ENCODE assay signal across 8 cellular contexts in genomic region chr6:57221191-57221935, GRCh38. TPM values are rescaled to one million over a fixed set of nuclear protein-coding genes. Genes with fewer than 3 reads are reported as not detected.
DNase-seq lines count a peak whose midpoint lies in the region; ATAC-seq, FAIRE-seq and TF ChIP-seq lines count a peak whose summit lies in the region.

No MANE protein-coding gene starts in this region.

- H3K4me1 Mint-ChIP-seq in activated naive CD4-positive, alpha-beta T cell treated with anti-CD3 and anti-CD28 coated beads, Interleukin-2, amount 50 U/mL, for 24 hours = peaks cover 11% of the 10 kb centered on the region

- peaks cover 15% of the 10 kb centered on the region for H3K27me3 Mint-ChIP-seq in activated naive CD4-positive, alpha-beta T cell treated with anti-CD3 and anti-CD28 coated beads, Interleukin-2, amount 50 U/mL, for 24 hours

- H3K79me2 ChIP-seq in DOHH2 (ENCODE audit: control insufficient read depth, low read length) = peaks cover 50% of the 10 kb centered on the region

- TF ChIP-seq CTCF in DOHH2 (IDR thresholded peaks at IDR 0.05; ENCODE audit: low read depth, low read length, poor library complexity, severe bottlenecking) (peak; percentile 57), RWPE1 (conservative IDR thresholded peaks at IDR 0.05; ENCODE audit: low read depth) (peak; percentile 31; the same call in 1 of the 2 replicates), cardiac muscle cell (IDR thresholded peaks at IDR 0.05; ENCODE audit: low read depth, low read length) (peak; percentile 41), pancreas (IDR thresholded peaks at IDR 0.05) (peak in 3 of 4 donors; percentile 11 to 32 (median 28)), upper lobe of right lung (IDR thresholded peaks at IDR 0.05) (peak; percentile 35)

- peak overlapping the region; percentile 35 for H3K27ac Mint-ChIP-seq in activated naive CD4-positive, alpha-beta T cell treated with anti-CD3 and anti-CD28 coated beads, Interleukin-2, amount 50 U/mL, for 24 hours

- FAIRE-seq in HTR-8/SVneo (lab: Jason Lieb, UNC) (peak; percentile 88), pancreas (lab: Jason Lieb, UNC) (no peak)

- WGBS in pancreas, 2 donors = 0% methylated on average over 38 of the region's 38 CpGs

- no peaks in the 10 kb centered on the region for H3K9me3 ChIP-seq in DOHH2 (ENCODE audit: control insufficient read depth, insufficient read depth, low read length)
- no peaks in the 10 kb centered on the region for H3K9me3 ChIP-seq in cardiac muscle cell (ENCODE audit: low read depth)
- no peaks in the 10 kb centered on the region for H3K9me3 ChIP-seq in pancreas
- H3K9me3 ChIP-seq in upper lobe of right lung = no peaks in the 10 kb centered on the region

- H3K4me3 ChIP-seq in DOHH2 (ENCODE audit: low read length) = peak overlapping the region; percentile 85
- H3K4me3 ChIP-seq in cardiac muscle cell = peak overlapping the region; percentile 94
- H3K4me3 ChIP-seq in pancreas = peak overlapping the region; percentile 84 to 95 (median 92)
- peak overlapping the region; percentile 96 for H3K4me3 ChIP-seq in upper lobe of right lung

- H3K4me1 ChIP-seq in DOHH2 (ENCODE audit: control insufficient read depth, low read length) (peaks cover 18% of the 10 kb centered on the region), cardiac muscle cell (ENCODE audit: low read depth) (peaks cover 10% of the 10 kb centered on the region), pancreas (peaks cover 0 to 9% (median 4%) of the 10 kb centered on the region in 3 donors), upper lobe of right lung (peaks cover 6% of the 10 kb centered on the region)

- POLR2A ChIA-PET in RWPE1 (lab: Yijun Ruan, JAX; ENCODE audit: low non-redundant PET) = interaction anchor here (0.6 to 1.1 kb wide), 3 partner anchors 40 to 96 kb away, joined by 3 to 4 read pairs (median 3); partner anchors contain the start of gene PRIM2

- H3K27me3 ChIP-seq in DOHH2 (ENCODE audit: control insufficient read depth, low read length) = no peaks in the 10 kb centered on the region; the same call in 1 of the 2 replicates
- H3K27me3 ChIP-seq in cardiac muscle cell = no peaks in the 10 kb centered on the region
- no peaks in the 10 kb centered on the region for H3K27me3 ChIP-seq in pancreas
- H3K27me3 ChIP-seq in upper lobe of right lung = no peaks in the 10 kb centered on the region

- H3K27ac ChIP-seq in DOHH2 (ENCODE audit: low read depth, low read length) = peak overlapping the region; percentile 23
- peak overlapping the region; percentile 95 for H3K27ac ChIP-seq in RWPE1
- peak overlapping the region; percentile 78 for H3K27ac ChIP-seq in cardiac muscle cell
- peak overlapping the region; percentile 51 to 79 (median 58) for H3K27ac ChIP-seq in pancreas
- H3K27ac ChIP-seq in upper lobe of right lung = peak overlapping the region; percentile 74

- CTCF ChIA-PET in RWPE1 (lab: Yijun Ruan, JAX) = interaction anchor here (0.6 to 1.2 kb wide), 9 partner anchors 10 to 487 kb away, joined by 3 to 6 read pairs (median 4); partner anchors contain the start of gene PRIM2

- peak overlapping the region; percentile 92 for H3K4me2 ChIP-seq in DOHH2 (ENCODE audit: low read length)

- intact Hi-C loops in pancreas (cut with DNase I) (no loop called here), upper lobe of right lung (cut with DNase I) (no loop called here)

- peaks cover 4% of the 10 kb centered on the region for H3K36me3 Mint-ChIP-seq in activated naive CD4-positive, alpha-beta T cell treated with anti-CD3 and anti-CD28 coated beads, Interleukin-2, amount 50 U/mL, for 24 hours

- H4K20me1 ChIP-seq in DOHH2 (ENCODE audit: control insufficient read depth, insufficient read depth, low read depth, low read length) = 0 out of 2 replicates have a peak, but pooled peaks cover 6% of the 10 kb centered on the region

- H3K9me2 ChIP-seq in DOHH2 (replicated peaks; ENCODE audit: control insufficient read depth, low read length) = no peaks in the 10 kb centered on the region

- H3F3A ChIP-seq in DOHH2 (ENCODE audit: control insufficient read depth, insufficient read depth) = no peaks in the 10 kb centered on the region

- H3K9me3 Mint-ChIP-seq in activated naive CD4-positive, alpha-beta T cell treated with anti-CD3 and anti-CD28 coated beads, Interleukin-2, amount 50 U/mL, for 24 hours = no peaks in the 10 kb centered on the region

- peak overlapping the region; percentile 95 for H3K4me3 Mint-ChIP-seq in activated naive CD4-positive, alpha-beta T cell treated with anti-CD3 and anti-CD28 coated beads, Interleukin-2, amount 50 U/mL, for 24 hours

- ATAC-seq in GM21423 (IDR thresholded peaks at IDR 0.05; ENCODE audit: unreplicated experiment) (peak; percentile 54), pancreas (peak; percentile 76 to 88 (median 86)), upper lobe of right lung (peak; percentile 77)

- DNase-seq in HTR-8/SVneo (ENCODE audit: insufficient read length, low spot score) (peak; percentile 72), RWPE1 (ENCODE audit: low spot score) (peak; percentile 69), cardiac muscle cell (ENCODE audit: low read depth in 1 of 2, low spot score in 1 of 2) (peak; percentile 73 to 83), pancreas (peak; percentile 35 to 85 (median 64)), upper lobe of right lung (peak; percentile 78)

- H3K36me3 ChIP-seq in DOHH2 (ENCODE audit: control insufficient read depth, low read length) = no peaks in the 10 kb centered on the region
- no peaks in the 10 kb centered on the region for H3K36me3 ChIP-seq in cardiac muscle cell
- H3K36me3 ChIP-seq in pancreas = no peaks in the 10 kb centered on the region
- no peaks in the 10 kb centered on the region for H3K36me3 ChIP-seq in upper lobe of right lung

RNA-seq across cellular contexts. Expression of gene RAB23, which starts 0.7 kb away (rescaled TPM):
- 9.1 and 11.9 TPM in 2 replicates for total RNA-seq in cardiac muscle cell
- 14.7 and 21.3 TPM in 2 replicates for polyA plus RNA-seq in cardiac muscle cell
- total RNA-seq in pancreas = 1 to 10 TPM in 4 of 6 donors, under 1 TPM in 2; 0.69 to 4.5 (median 1.6) TPM
- polyA plus RNA-seq in pancreas = 1 to 10 TPM in 1 of 2 donors, under 1 TPM in 1; 0.80 to 2.6 TPM
- 13.7 TPM for total RNA-seq in upper lobe of right lung

RNA-seq across cellular contexts. Expression of gene BAG2, which starts 49.2 kb away (rescaled TPM):
- 6.6 and 7.1 TPM in 2 replicates for total RNA-seq in cardiac muscle cell
- 8.7 and 10.4 TPM in 2 replicates for polyA plus RNA-seq in cardiac muscle cell
- 1 to 10 TPM in 2 of 6 donors, under 1 TPM in 4; 0.46 to 1.6 (median 0.97) TPM for total RNA-seq in pancreas
- polyA plus RNA-seq in pancreas = 1 to 10 TPM in 1 of 2 donors, under 1 TPM in 1; 0.72 to 1.5 TPM
- 7.1 TPM for total RNA-seq in upper lobe of right lung

Comparison
In these comparisons a context has a peak if more than half of its experiments do, and no peak if none do; other contexts are left out.
1. Peak in every context shown above with its lines: DNase-seq, ATAC-seq, H3K4me3 ChIP-seq and H3K27ac ChIP-seq.
2. H3K27ac ChIP-seq: peak in every context shown above with its lines; median percentile 95 in RWPE1; 78 in cardiac muscle cell; 74 in upper lobe of right lung; 58 in pancreas; 23 in DOHH2.